Comparison of ENCODE assay signal across 8 cellular contexts in the genomic region with DNA sequence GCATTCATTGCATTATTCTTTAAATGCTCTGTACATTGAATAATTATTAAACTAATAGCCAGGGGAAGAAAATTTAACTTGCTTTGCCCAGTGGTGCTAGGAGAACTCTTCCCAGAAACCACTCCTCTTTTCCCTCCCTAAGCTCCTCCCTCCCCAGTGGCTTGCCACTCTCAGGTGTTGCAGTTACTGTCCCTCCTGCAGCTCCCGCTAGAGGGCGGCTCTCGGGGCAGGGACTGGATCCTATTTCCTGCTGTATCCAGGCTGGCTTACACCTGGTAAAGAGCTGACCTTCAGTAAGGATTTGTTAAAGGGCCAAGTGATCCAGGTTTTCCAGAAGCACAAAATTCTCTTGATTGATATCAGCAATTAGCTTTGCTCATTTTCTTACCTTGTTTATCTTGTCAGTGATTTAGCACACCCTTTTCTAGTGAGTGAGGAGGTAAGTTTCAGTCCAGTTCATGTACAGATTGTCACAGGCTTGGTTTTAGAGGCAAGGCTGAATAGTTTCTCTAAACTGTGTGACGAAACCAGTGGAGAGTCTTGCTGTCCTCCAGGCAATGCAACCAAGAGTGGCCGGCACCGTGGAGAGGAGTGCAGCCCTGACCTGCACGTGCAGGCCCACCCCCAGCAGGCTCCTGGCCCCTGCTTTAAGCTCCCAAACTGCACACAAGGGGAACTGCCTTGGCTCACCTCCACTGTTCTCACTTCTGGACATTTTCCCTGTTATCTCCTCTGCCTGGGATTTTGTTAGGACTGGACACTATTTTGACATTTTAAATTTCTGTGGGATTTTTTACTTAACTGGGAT.
DNase-seq lines count a peak whose midpoint lies in the region; ATAC-seq, FAIRE-seq and TF ChIP-seq lines count a peak whose summit lies in the region.

No MANE protein-coding gene starts in this region.

- H4K20me1 ChIP-seq in K562 (replicated peaks; ENCODE audit: control insufficient read depth, insufficient read depth, low read length), result no peaks in the 10 kb centered on the region

- no peak overlapping the region for H3K9ac ChIP-seq in K562 (ENCODE audit: insufficient read depth in 1 of 2, low read depth in 2 of 2, low read length in 2 of 2)

- no peak overlapping the region for H2AFZ ChIP-seq in K562 (ENCODE audit: low read depth, low read length)

- intact Hi-C loops in K562 (cut with micrococcal nuclease) (no loop called here), left lung (cut with DNase I) (no loop called here)

- DNase-seq in DMS 273 (lab: John Stamatoyannopoulos, UW; ENCODE audit: unreplicated experiment) (peak; percentile 89), GM19239 (ENCODE audit: insufficient read length, low spot score) (peak; percentile 12), NCI-H748 treated with DMSO at 0.1 percent for 48 hours (lab: John Stamatoyannopoulos, UW) (peak; percentile 43), K562 (ENCODE audit: extremely low read depth in 1 of 4, low spot score in 3 of 4) (peak; percentile 71 to 83 (median 81)), left lung (peak; percentile 59 to 86), omental fat pad (ENCODE audit: low spot score) (no peak), suprapubic skin (ENCODE audit: low spot score in 2 of 2) (no peak)

- 11% methylated on average over 7 of the region's 7 CpGs for WGBS in K562 (ENCODE audit: insufficient coverage, low coverage, missing lambda C conversion rate)
- 61% methylated on average over 7 of the region's 7 CpGs for WGBS in suprapubic skin

- POLR2A ChIA-PET in K562 (lab: Yijun Ruan, JAX), result interaction anchor here (1.0 kb wide), 2 partner anchors 8 to 39 kb away, joined by 3 read pairs; no protein-coding TSS in a partner anchor

- no peak overlapping the region for H3K27ac ChIP-seq in K562 (ENCODE audit: extremely low read depth, low read depth, low read length)
- H3K27ac ChIP-seq in left lung, result no peak overlapping the region
- no peak overlapping the region for H3K27ac ChIP-seq in suprapubic skin

- peak; percentile 73 to 87 (median 77) for TF ChIP-seq CTCF in K562 (IDR thresholded peaks at IDR 0.05 in 2 of 3, conservative IDR thresholded peaks at IDR 0.05 in 1 of 3; ENCODE audit: insufficient read depth in 2 of 3, low read depth in 1 of 3, low read length in 3 of 3)
- TF ChIP-seq CTCF in left lung (IDR thresholded peaks at IDR 0.05), result peak; percentile 31 to 48
- no peak for TF ChIP-seq CTCF in omental fat pad (IDR thresholded peaks at IDR 0.05)
- TF ChIP-seq CTCF in suprapubic skin (IDR thresholded peaks at IDR 0.05), result peak in 1 of 2 donors; percentile 59

- H3K36me3 ChIP-seq in K562 (ENCODE audit: control insufficient read depth, insufficient read depth, low read length), result no peaks in the 10 kb centered on the region
- H3K36me3 ChIP-seq in left lung, result no peaks in the 10 kb centered on the region
- H3K36me3 ChIP-seq in suprapubic skin, result no peaks in the 10 kb centered on the region

- TF ChIP-seq EP300 in K562 (IDR thresholded peaks at IDR 0.05; ENCODE audit: low read length) (no peak), suprapubic skin (IDR thresholded peaks at IDR 0.05) (no peak)

- peak in 1 of 2 experiments; percentile 50; a peak in 2 of 4 replicates for TF ChIP-seq RAD21 in K562 (CRISPR knock-in tag; conservative IDR thresholded peaks at IDR 0.05 in 1 of 2, IDR thresholded peaks at IDR 0.05 in 1 of 2)

- H3K4me3 ChIP-seq in K562 (no peak overlapping the region), left lung (no peak overlapping the region), suprapubic skin (no peak overlapping the region)

- peaks cover 0 to 5% of the 10 kb centered on the region in 2 experiments; a peak in 1 of 5 replicates for H3K27me3 ChIP-seq in K562 (ENCODE audit: control insufficient read depth in 2 of 2, insufficient read depth in 2 of 2, low read length in 2 of 2)
- H3K27me3 ChIP-seq in left lung, result peaks cover 0 to 4% of the 10 kb centered on the region in 2 donors
- no peaks in the 10 kb centered on the region for H3K27me3 ChIP-seq in suprapubic skin

- TF ChIP-seq POLR2A in K562 (conservative IDR thresholded peaks at IDR 0.05) (no peak), suprapubic skin (IDR thresholded peaks at IDR 0.05) (no peak)

- H3K9me1 ChIP-seq in K562 (ENCODE audit: control insufficient read depth, insufficient read depth, low read length), result no peaks in the 10 kb centered on the region

- FAIRE-seq in GM19239 (lab: Jason Lieb, UNC) (no peak), K562 (lab: Jason Lieb, UNC) (peak; percentile 89)

- no TSS peak for BruUV-seq in K562 (replicated peaks; lab: Mats Ljungman, UMichigan)

- no peaks in the 10 kb centered on the region; a peak in 1 of 5 replicates for H3K4me1 ChIP-seq in K562 (replicated peaks in 1 of 2; ENCODE audit: control insufficient read depth in 2 of 2, insufficient read depth in 2 of 2, low read length in 2 of 2)
- H3K4me1 ChIP-seq in left lung, result no peaks in the 10 kb centered on the region
- H3K4me1 ChIP-seq in suprapubic skin, result peaks cover 16% of the 10 kb centered on the region

- H3K4me2 ChIP-seq in K562 (ENCODE audit: insufficient read depth, low read length), result no peak overlapping the region

- CTCF ChIA-PET in K562 (lab: Yijun Ruan, JAX; ENCODE audit: low intra/inter-chr PET ratio), result no interaction called here

- in situ Hi-C loops in K562 (cut with MboI), result no loop called here

- no peaks in the 10 kb centered on the region for H3K79me2 ChIP-seq in K562 (ENCODE audit: control insufficient read depth, insufficient read depth, low read length)

- no peaks in the 10 kb centered on the region for H3K9me3 ChIP-seq in K562 (replicated peaks; ENCODE audit: control insufficient read depth, insufficient read depth, low read depth, low read length)
- no peaks in the 10 kb centered on the region for H3K9me3 ChIP-seq in left lung
- no peaks in the 10 kb centered on the region for H3K9me3 ChIP-seq in suprapubic skin

- ATAC-seq in HG03342 (IDR thresholded peaks at IDR 0.05; ENCODE audit: unreplicated experiment), result peak; percentile 87
- ATAC-seq in K562, result peak; percentile 100
- peak; percentile 97 for ATAC-seq in left lung
- ATAC-seq in omental fat pad (ENCODE audit: low FRiP score), result no peak

TF ChIP-seq in K562, 482 proteins besides CTCF, POLR2A, EP300 and RAD21:
- TF ChIP-seq IFI16 (CRISPR knock-in tag; IDR thresholded peaks at IDR 0.05), result no peak
- TF ChIP-seq ARHGAP35 (IDR thresholded peaks at IDR 0.05; ENCODE audit: partially characterized antibody), result no peak
- TF ChIP-seq ZBTB8A (IDR thresholded peaks at IDR 0.05; ENCODE audit: partially characterized antibody), result no peak
- no peak for TF ChIP-seq STAT5B (CRISPR knock-in tag; IDR thresholded peaks at IDR 0.05)
- no peak for TF ChIP-seq POLR3A (IDR thresholded peaks at IDR 0.05; ENCODE audit: borderline replicate concordance, extremely low read depth, insufficient read depth, insufficient read length)
- TF ChIP-seq SMC3 (conservative IDR thresholded peaks at IDR 0.05; ENCODE audit: insufficient read depth, low read depth, low read length), result peak; percentile 51
- peak; percentile 80 for TF ChIP-seq CTCFL (IDR thresholded peaks at IDR 0.05; ENCODE audit: borderline replicate concordance, insufficient read depth, low read depth, low read length, poor library complexity, severe bottlenecking)
- TF ChIP-seq ZNF384 (IDR thresholded peaks at IDR 0.05; ENCODE audit: low read depth, low read length), result no peak
- TF ChIP-seq NFIC (IDR thresholded peaks at IDR 0.05), result no peak
- TF ChIP-seq NFRKB (IDR thresholded peaks at IDR 0.05; ENCODE audit: low read depth), result no peak
- TF ChIP-seq XRCC5 (IDR thresholded peaks at IDR 0.05; ENCODE audit: low read depth, low read length), result peak; percentile 80; the same call in 1 of the 2 replicates
- TF ChIP-seq FOXK2 (conservative IDR thresholded peaks at IDR 0.05 in 1 of 2, IDR thresholded peaks at IDR 0.05 in 1 of 2; ENCODE audit: low read depth in 2 of 2), result no peak
- TF ChIP-seq ZNF282 (CRISPR knock-in tag; IDR thresholded peaks at IDR 0.05), result no peak
- peak in 1 of 2 experiments; percentile 56; a peak in 1 of 4 replicates for TF ChIP-seq MAZ (CRISPR knock-in tag; conservative IDR thresholded peaks at IDR 0.05 in 1 of 2, IDR thresholded peaks at IDR 0.05 in 1 of 2)
- no peak for TF ChIP-seq FOXJ2 (tag; IDR thresholded peaks at IDR 0.05)
- TF ChIP-seq ATF1 (CRISPR knock-in tag; IDR thresholded peaks at IDR 0.05), result no peak
- no peak for TF ChIP-seq ATF1 (tag; IDR thresholded peaks at IDR 0.05)
- TF ChIP-seq NR2F6 (CRISPR knock-in tag; IDR thresholded peaks at IDR 0.05), result no peak
- no peak for TF ChIP-seq SOX6 (IDR thresholded peaks at IDR 0.05)
- TF ChIP-seq KLF1 (tag; IDR thresholded peaks at IDR 0.05), result no peak
- no peak for TF ChIP-seq MCM5 (IDR thresholded peaks at IDR 0.05; ENCODE audit: low read depth)
- TF ChIP-seq, protein P1, sequence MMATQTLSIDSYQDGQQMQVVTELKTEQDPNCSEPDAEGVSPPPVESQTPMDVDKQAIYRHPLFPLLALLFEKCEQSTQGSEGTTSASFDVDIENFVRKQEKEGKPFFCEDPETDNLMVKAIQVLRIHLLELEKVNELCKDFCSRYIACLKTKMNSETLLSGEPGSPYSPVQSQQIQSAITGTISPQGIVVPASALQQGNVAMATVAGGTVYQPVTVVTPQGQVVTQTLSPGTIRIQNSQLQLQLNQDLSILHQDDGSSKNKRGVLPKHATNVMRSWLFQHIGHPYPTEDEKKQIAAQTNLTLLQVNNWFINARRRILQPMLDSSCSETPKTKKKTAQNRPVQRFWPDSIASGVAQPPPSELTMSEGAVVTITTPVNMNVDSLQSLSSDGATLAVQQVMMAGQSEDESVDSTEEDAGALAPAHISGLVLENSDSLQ (IDR thresholded peaks at IDR 0.05), result peak; percentile 50; the same call in 1 of the 2 replicates
- no peak for TF ChIP-seq ZNF668 (CRISPR knock-in tag; IDR thresholded peaks at IDR 0.05)
- no peak for TF ChIP-seq BCL6 (CRISPR knock-in tag; IDR thresholded peaks at IDR 0.05)

Comparison
In these comparisons a context has a peak if more than half of its experiments do, and no peak if none do; other contexts are left out.
1. DNase-seq: peak in DMS 273 (single experiment), GM19239 (single experiment), NCI-H748 treated with DMSO at 0.1 percent for 48 hours (single experiment), K562 (4 of 4) and left lung (2 of 2); none in omental fat pad (single experiment) and suprapubic skin (0 of 2).
2. CTCF ChIP-seq: peak in K562 (3 of 3) and left lung (2 of 2); none in omental fat pad (0 of 3).